25 cellular contexts compared by ENCODE assay signal in genomic region chr21:19557046-19557445, GRCh38.
"Had no signal": no experiment of that assay in that cellular context is flagged by ENCODE, and none has a peak within 500 bp of the region (broad histone marks: within the 10 kb centered on the region; RNA-seq: fewer than 3 reads in every experiment).

No MANE protein-coding gene starts in this region.

- H3K9me3 ChIP-seq: gastrocnemius medialis, lower lobe of right lung, ovary, psoas muscle, sigmoid colon, testis, tibial artery had no signal

- FAIRE-seq: keratinocyte had no signal

- ATAC-seq: esophagus mucosa; gastrocnemius medialis; left ventricle myocardium superior; lower lobe of right lung; naive thymus-derived CD8-positive, alpha-beta T cell; psoas muscle; right cardiac atrium; stimulated activated effector memory CD8-positive, alpha-beta T cell treated with anti-CD3 and anti-CD28 coated beads, Interleukin-12 subunit alpha, Interleukin-12 subunit beta, amount 100 ng/mL, for 72 hours; stimulated activated naive CD8-positive, alpha-beta T cell treated with anti-CD3 and anti-CD28 coated beads, Interleukin-15, Interleukin-2, amounts not matched to agents 100 U/mL and 50 U/mL, for 24 hours had no signal

- H3K36me3 ChIP-seq: gastrocnemius medialis, lower lobe of right lung, ovary, sigmoid colon, tibial artery had no signal

- DNase-seq: effector CD8-positive, alpha-beta T cell; endodermal cell; foreskin fibroblast; gastrocnemius medialis; head of caudate nucleus; left ventricle myocardium superior; lower lobe of right lung; naive thymus-derived CD8-positive, alpha-beta T cell; nephron progenitor cell; occipital lobe; ovary; posterior cingulate gyrus; psoas muscle; right cardiac atrium; sigmoid colon; stimulated activated CD4-positive, alpha-beta T cell treated with anti-CD3 and anti-CD28 coated beads, Interleukin-2, amount 100 ng/mL, for 24 hours; stimulated activated CD4-positive, alpha-beta T cell treated with anti-CD3 and anti-CD28 coated beads, Interleukin-4, amount 100 ng/mL, for 24 hours; stimulated activated naive CD8-positive, alpha-beta T cell treated with anti-CD3 and anti-CD28 coated beads, Interleukin-15, Interleukin-2, amounts not matched to agents 100 U/mL and 50 U/mL, for 24 hours; substantia nigra; testis; tibial artery had no signal

- H3K27me3 ChIP-seq: gastrocnemius medialis, ovary, sigmoid colon, testis, tibial artery had no signal

- H3K4me3 ChIP-seq: gastrocnemius medialis, lower lobe of right lung, ovary, psoas muscle, sigmoid colon, testis, tibial artery had no signal

- H3K27ac ChIP-seq: epithelial cell of prostate, gastrocnemius medialis, lower lobe of right lung, ovary, psoas muscle, sigmoid colon, testis, tibial artery had no signal

- H3K4me1 ChIP-seq: gastrocnemius medialis, lower lobe of right lung, psoas muscle, sigmoid colon, testis, tibial artery had no signal
